9 cellular contexts compared by ENCODE assay signal in genomic region chr17:10875984-10876555, GRCh38. TPM values are rescaled to one million over a fixed set of nuclear protein-coding genes. Genes with fewer than 3 reads are reported as not detected.
DNase-seq lines count a peak whose midpoint lies in the region; ATAC-seq and TF ChIP-seq lines count a peak whose summit lies in the region.
"Had no signal": no experiment of that assay in that cellular context is flagged by ENCODE, and none has a peak within 500 bp of the region (broad histone marks: within the 10 kb centered on the region; RNA-seq: fewer than 3 reads in every experiment).

No MANE protein-coding gene starts in this region.

- peak; percentile 7 to 28 (median 25) for TF ChIP-seq CTCF in ovary (IDR thresholded peaks at IDR 0.05)

- no peak for ATAC-seq in GM19035 (IDR thresholded peaks at IDR 0.05; ENCODE audit: unreplicated experiment)

- peak; percentile 69 for TF ChIP-seq RAD21 in Ishikawa (IDR thresholded peaks at IDR 0.05; ENCODE audit: low read depth)

- H3K9me3 ChIP-seq in ovary, result no peaks in the 10 kb centered on the region

- H3K36me3 Mint-ChIP-seq in activated CD4-positive, alpha-beta T cell treated with anti-CD3 and anti-CD28 coated beads, Interleukin-2, amount 10 ng/mL, durations not matched to agents 7 days and 5 days (ENCODE audit: low read depth), result no peaks in the 10 kb centered on the region
- H3K36me3 Mint-ChIP-seq: activated naive CD4-positive, alpha-beta T cell treated with anti-CD3 and anti-CD28 coated beads, Interleukin-2, amount 50 U/mL, for 72 hours had no signal

- CTCF ChIA-PET in activated CD4-positive, alpha-beta T cell treated with anti-CD3 and anti-CD28 coated beads, Interleukin-2, amount 10 ng/mL, durations not matched to agents 7 days and 5 days (lab: Charles Lee), result interaction anchor here (1.1 kb wide), 1 partner anchor 238 kb away, joined by 3 read pairs; no protein-coding TSS in a partner anchor

- no peaks in the 10 kb centered on the region for H3K4me1 ChIP-seq in ovary (ENCODE audit: insufficient read depth)

- H3K4me1 Mint-ChIP-seq in activated CD4-positive, alpha-beta T cell treated with anti-CD3 and anti-CD28 coated beads, Interleukin-2, amount 10 ng/mL, durations not matched to agents 7 days and 5 days, result no peaks in the 10 kb centered on the region

- POLR2A ChIA-PET in activated CD4-positive, alpha-beta T cell treated with anti-CD3 and anti-CD28 coated beads, Interleukin-2, amount 10 ng/mL, durations not matched to agents 7 days and 5 days (lab: Charles Lee), result no interaction called here

- intact Hi-C loops in ovary (cut with DNase I), result loop anchor here in 1 of 4 donors (10.0 kb wide), 1 partner anchor 769 kb away; no protein-coding TSS in a partner anchor

- H3K27ac ChIP-seq in ovary, result no peak overlapping the region

- no peak overlapping the region for H3K4me3 Mint-ChIP-seq in activated CD4-positive, alpha-beta T cell treated with anti-CD3 and anti-CD28 coated beads, Interleukin-2, amount 10 ng/mL, durations not matched to agents 7 days and 5 days

- no peak overlapping the region for H3K27ac Mint-ChIP-seq in activated CD4-positive, alpha-beta T cell treated with anti-CD3 and anti-CD28 coated beads, Interleukin-2, amount 10 ng/mL, durations not matched to agents 7 days and 5 days
- H3K27ac Mint-ChIP-seq: activated naive CD4-positive, alpha-beta T cell treated with anti-CD3 and anti-CD28 coated beads, Interleukin-2, amount 50 U/mL, for 72 hours had no signal

- no peaks in the 10 kb centered on the region for H3K9me3 Mint-ChIP-seq in activated CD4-positive, alpha-beta T cell treated with anti-CD3 and anti-CD28 coated beads, Interleukin-2, amount 10 ng/mL, durations not matched to agents 7 days and 5 days
- H3K9me3 Mint-ChIP-seq: activated naive CD4-positive, alpha-beta T cell treated with anti-CD3 and anti-CD28 coated beads, Interleukin-2, amount 50 U/mL, for 72 hours had no signal

- DNase-seq in NCI-H2227 (lab: John Stamatoyannopoulos, UW; ENCODE audit: unreplicated experiment), result peak; percentile 44
- DNase-seq in NCI-H2227 treated with DMSO at 0.1 percent for 48 hours (lab: John Stamatoyannopoulos, UW), result no peak
- DNase-seq in activated CD4-positive, alpha-beta T cell treated with anti-CD3 and anti-CD28 coated beads, Interleukin-2, amount 10 ng/mL, durations not matched to agents 7 days and 5 days, result peak; percentile 23
- DNase-seq in fibroblast of the conjunctiva (ENCODE audit: low read depth), result peak; percentile 1
- DNase-seq in ovary, result peak in 4 of 5 donors; percentile 20 to 40 (median 26)
- no peak for DNase-seq in GF-D8 (lab: John Stamatoyannopoulos, UW)

- H3K27me3 ChIP-seq in ovary, result no peaks in the 10 kb centered on the region

- no peak for TF ChIP-seq POLR2A in ovary (IDR thresholded peaks at IDR 0.05)

- no peak overlapping the region for H3K4me3 ChIP-seq in ovary

- 3 to 5% (median 3%) methylated on average over 7 of the region's 7 CpGs for WGBS in ovary, 3 donors

- no peaks in the 10 kb centered on the region for H3K27me3 Mint-ChIP-seq in activated CD4-positive, alpha-beta T cell treated with anti-CD3 and anti-CD28 coated beads, Interleukin-2, amount 10 ng/mL, durations not matched to agents 7 days and 5 days

- no peak for TF ChIP-seq EP300 in Ishikawa (IDR thresholded peaks at IDR 0.05; ENCODE audit: borderline replicate concordance)
- TF ChIP-seq EP300 in ovary (IDR thresholded peaks at IDR 0.05), result no peak

- H3K36me3 ChIP-seq in ovary, result no peaks in the 10 kb centered on the region

TF ChIP-seq in Ishikawa, 13 proteins besides CTCF, POLR2A, EP300 and RAD21:
- no peak for TF ChIP-seq CREB1 (IDR thresholded peaks at IDR 0.05; ENCODE audit: low read depth)
- no peak for TF ChIP-seq ZBTB7A (IDR thresholded peaks at IDR 0.05; ENCODE audit: low read depth)
- no peak for TF ChIP-seq TCF12 (IDR thresholded peaks at IDR 0.05; ENCODE audit: low read depth)
- no peak for TF ChIP-seq YY1 (IDR thresholded peaks at IDR 0.05; ENCODE audit: low read depth)
- no peak for TF ChIP-seq FOXM1 (IDR thresholded peaks at IDR 0.05; ENCODE audit: borderline replicate concordance, low read depth)
- no peak for TF ChIP-seq TEAD4 (IDR thresholded peaks at IDR 0.05)
- TF ChIP-seq TAF1 (IDR thresholded peaks at IDR 0.05; ENCODE audit: low read depth), result no peak
- TF ChIP-seq, protein P1, sequence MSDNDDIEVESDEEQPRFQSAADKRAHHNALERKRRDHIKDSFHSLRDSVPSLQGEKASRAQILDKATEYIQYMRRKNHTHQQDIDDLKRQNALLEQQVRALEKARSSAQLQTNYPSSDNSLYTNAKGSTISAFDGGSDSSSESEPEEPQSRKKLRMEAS (IDR thresholded peaks at IDR 0.05), result no peak
- TF ChIP-seq NFIC (IDR thresholded peaks at IDR 0.05), result no peak
- TF ChIP-seq CEBPB (IDR thresholded peaks at IDR 0.05), result no peak
- TF ChIP-seq EGR1 (IDR thresholded peaks at IDR 0.05), result no peak

RNA-seq across cellular contexts. Expression of gene PIRT, which starts 38.2 kb away (rescaled TPM):
- total RNA-seq in activated CD4-positive, alpha-beta T cell treated with anti-CD3 and anti-CD28 coated beads, Interleukin-2, amount 10 ng/mL, durations not matched to agents 7 days and 5 days, result not detected
- not detected for total RNA-seq in ovary
- polyA plus RNA-seq in ovary, result not detected
- total RNA-seq: activated naive CD4-positive, alpha-beta T cell treated with anti-CD3 and anti-CD28 coated beads, Interleukin-2, amount 50 U/mL, for 72 hours had no signal

Comparison
In these comparisons a context has a peak if more than half of its experiments do, and no peak if none do; other contexts are left out.
1. DNase-seq: peak in NCI-H2227 (single experiment), activated CD4-positive, alpha-beta T cell treated with anti-CD3 and anti-CD28 coated beads, Interleukin-2, amount 10 ng/mL, durations not matched to agents 7 days and 5 days (single experiment), fibroblast of the conjunctiva (single experiment) and ovary (4 of 5); none in NCI-H2227 treated with DMSO at 0.1 percent for 48 hours (single experiment) and GF-D8 (single experiment).